In the genomic region with DNA sequence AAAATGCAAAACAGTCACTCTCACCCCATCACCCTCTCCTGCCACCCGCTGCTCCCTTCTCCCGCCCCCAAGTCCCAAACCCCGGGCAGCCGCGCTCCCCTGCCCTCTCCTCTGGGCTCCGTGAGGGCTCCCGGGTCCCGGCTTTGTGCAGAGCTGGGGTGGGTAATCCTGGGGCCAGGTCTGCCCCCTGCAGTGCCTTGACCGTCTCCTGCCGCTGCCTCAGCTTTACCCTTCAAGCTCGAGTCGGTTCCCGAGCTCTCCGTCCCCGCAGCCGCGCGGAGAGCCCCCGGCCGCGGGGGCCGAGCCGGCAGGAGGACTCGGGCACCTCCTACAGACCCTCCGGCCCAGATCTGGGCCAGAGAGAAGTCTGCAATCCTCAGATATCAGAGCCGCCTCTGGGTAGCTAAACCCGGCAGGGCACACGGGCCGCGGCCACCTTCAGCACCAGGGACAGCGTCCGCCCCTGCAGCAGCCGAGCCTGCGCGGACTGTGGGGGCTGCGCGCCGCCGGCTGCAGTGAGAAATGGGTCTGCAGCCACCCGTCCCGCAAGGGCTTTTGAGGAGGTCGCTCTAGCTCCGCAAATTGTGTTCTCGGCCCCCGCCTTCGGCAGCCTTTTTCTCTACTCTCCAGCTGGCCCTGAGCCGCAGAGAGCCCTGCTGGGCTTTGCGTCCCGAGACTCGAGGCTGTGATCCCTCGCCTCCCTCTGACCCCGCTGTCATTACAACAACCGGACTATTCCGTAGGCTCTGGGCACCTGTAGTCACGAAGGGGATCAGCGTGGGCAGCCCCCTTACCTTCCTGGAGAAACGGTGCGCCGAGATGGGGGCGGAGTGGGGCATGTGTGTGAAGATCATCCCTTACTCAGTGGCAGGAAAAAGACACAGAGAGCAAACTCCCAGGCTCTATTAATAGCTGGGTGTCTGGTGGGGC, we compare ENCODE assay signal across 1 cellular context.
A peak's percentile ranks its signal among the peaks of the same experiment; 100 is the strongest.
TF ChIP-seq lines count a peak whose summit lies in the region.

No MANE protein-coding gene starts in this region.

TF ChIP-seq in HepG2, 621 proteins besides CTCF, POLR2A, EP300 and RAD21 (continued from another document and continues in another):
- TF ChIP-seq PRPF4 (IDR thresholded peaks at IDR 0.05; ENCODE audit: low read depth, low read length, poor library complexity, severe bottlenecking) (no peak), FOXA3 (CRISPR knock-in tag; IDR thresholded peaks at IDR 0.05) (no peak), EHMT2 (IDR thresholded peaks at IDR 0.05; ENCODE audit: borderline replicate concordance, low read depth, low read length) (peak; percentile 61), ZNF878 (CRISPR knock-in tag; IDR thresholded peaks at IDR 0.05) (0 out of 2 replicates have a peak, but pooled peaks have one; percentile 43), ZNF431 (CRISPR knock-in tag; IDR thresholded peaks at IDR 0.05; ENCODE audit: borderline replicate concordance, low read depth) (no peak), ZNF17 (CRISPR knock-in tag; IDR thresholded peaks at IDR 0.05) (no peak), ATAD3A (CRISPR knock-in tag; IDR thresholded peaks at IDR 0.05) (no peak), HDAC6 (IDR thresholded peaks at IDR 0.05; ENCODE audit: low read depth, low read length) (no peak), REPIN1 (CRISPR knock-in tag; IDR thresholded peaks at IDR 0.05; ENCODE audit: borderline replicate concordance, low read depth) (0 out of 2 replicates have a peak, but pooled peaks have one; percentile 29), MATR3 (CRISPR knock-in tag; IDR thresholded peaks at IDR 0.05) (no peak), NFKB2 (CRISPR knock-in tag; IDR thresholded peaks at IDR 0.05; ENCODE audit: borderline replicate concordance) (peak; percentile 94; the same call in 1 of the 2 replicates), ZNF670 (CRISPR knock-in tag; IDR thresholded peaks at IDR 0.05; ENCODE audit: borderline replicate concordance) (no peak), CHCHD3 (CRISPR knock-in tag; IDR thresholded peaks at IDR 0.05) (0 out of 2 replicates have a peak, but pooled peaks have one; percentile 53), PHF21A (CRISPR knock-in tag; IDR thresholded peaks at IDR 0.05) (no peak), ZNF660 (CRISPR knock-in tag; IDR thresholded peaks at IDR 0.05; ENCODE audit: borderline replicate concordance, low read depth) (peak; percentile 87; the same call in 1 of the 2 replicates), NR2F1 (CRISPR knock-in tag; IDR thresholded peaks at IDR 0.05) (no peak), FOXJ3 (CRISPR knock-in tag; IDR thresholded peaks at IDR 0.05; ENCODE audit: borderline replicate concordance) (no peak), ZNF3 (CRISPR knock-in tag; IDR thresholded peaks at IDR 0.05) (no peak), DNMT3B (CRISPR knock-in tag; conservative IDR thresholded peaks at IDR 0.05) (no peak), KLF6 (CRISPR knock-in tag; IDR thresholded peaks at IDR 0.05) (peak; percentile 86; the same call in 1 of the 2 replicates), MXI1 (IDR thresholded peaks at IDR 0.05; ENCODE audit: borderline replicate concordance, low read depth, low read length) (no peak), ZBTB1 (CRISPR knock-in tag; IDR thresholded peaks at IDR 0.05; ENCODE audit: borderline replicate concordance) (no peak), TRIM24 (CRISPR knock-in tag; IDR thresholded peaks at IDR 0.05) (no peak), ZSCAN31 (CRISPR knock-in tag; IDR thresholded peaks at IDR 0.05; ENCODE audit: low read depth) (no peak), MTA1 (CRISPR knock-in tag; IDR thresholded peaks at IDR 0.05; ENCODE audit: borderline replicate concordance) (no peak), NCOA2 (CRISPR knock-in tag; IDR thresholded peaks at IDR 0.05) (no peak), KDM6A (CRISPR knock-in tag; IDR thresholded peaks at IDR 0.05; ENCODE audit: low read depth) (no peak), TOE1 (CRISPR knock-in tag; IDR thresholded peaks at IDR 0.05) (no peak), ZNF724P (CRISPR knock-in tag; IDR thresholded peaks at IDR 0.05; ENCODE audit: borderline replicate concordance) (0 out of 2 replicates have a peak, but pooled peaks have one; percentile 29), TBX3 (IDR thresholded peaks at IDR 0.05; ENCODE audit: borderline replicate concordance) (no peak), RFX3 (CRISPR knock-in tag; IDR thresholded peaks at IDR 0.05) (no peak), ZNF614 (CRISPR knock-in tag; IDR thresholded peaks at IDR 0.05; ENCODE audit: borderline replicate concordance) (no peak), EEA1 (CRISPR knock-in tag; IDR thresholded peaks at IDR 0.05; ENCODE audit: borderline replicate concordance) (0 out of 2 replicates have a peak, but pooled peaks have one; percentile 53), SAP130 (CRISPR knock-in tag; IDR thresholded peaks at IDR 0.05; ENCODE audit: low read depth) (peak; percentile 37; the same call in 1 of the 2 replicates), ZNF782 (CRISPR knock-in tag; IDR thresholded peaks at IDR 0.05; ENCODE audit: borderline replicate concordance) (no peak)
- TF ChIP-seq, protein P1, sequence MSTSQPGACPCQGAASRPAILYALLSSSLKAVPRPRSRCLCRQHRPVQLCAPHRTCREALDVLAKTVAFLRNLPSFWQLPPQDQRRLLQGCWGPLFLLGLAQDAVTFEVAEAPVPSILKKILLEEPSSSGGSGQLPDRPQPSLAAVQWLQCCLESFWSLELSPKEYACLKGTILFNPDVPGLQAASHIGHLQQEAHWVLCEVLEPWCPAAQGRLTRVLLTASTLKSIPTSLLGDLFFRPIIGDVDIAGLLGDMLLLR (CRISPR knock-in tag; IDR thresholded peaks at IDR 0.05): no peak
- TF ChIP-seq, protein P2, sequence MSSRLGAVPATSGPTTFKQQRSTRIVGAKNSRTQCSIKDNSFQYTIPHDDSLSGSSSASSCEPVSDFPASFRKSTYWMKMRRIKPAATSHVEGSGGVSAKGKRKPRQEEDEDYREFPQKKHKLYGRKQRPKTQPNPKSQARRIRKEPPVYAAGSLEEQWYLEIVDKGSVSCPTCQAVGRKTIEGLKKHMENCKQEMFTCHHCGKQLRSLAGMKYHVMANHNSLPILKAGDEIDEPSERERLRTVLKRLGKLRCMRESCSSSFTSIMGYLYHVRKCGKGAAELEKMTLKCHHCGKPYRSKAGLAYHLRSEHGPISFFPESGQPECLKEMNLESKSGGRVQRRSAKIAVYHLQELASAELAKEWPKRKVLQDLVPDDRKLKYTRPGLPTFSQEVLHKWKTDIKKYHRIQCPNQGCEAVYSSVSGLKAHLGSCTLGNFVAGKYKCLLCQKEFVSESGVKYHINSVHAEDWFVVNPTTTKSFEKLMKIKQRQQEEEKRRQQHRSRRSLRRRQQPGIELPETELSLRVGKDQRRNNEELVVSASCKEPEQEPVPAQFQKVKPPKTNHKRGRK (CRISPR knock-in tag; IDR thresholded peaks at IDR 0.05): no peak
- TF ChIP-seq, protein P3, sequence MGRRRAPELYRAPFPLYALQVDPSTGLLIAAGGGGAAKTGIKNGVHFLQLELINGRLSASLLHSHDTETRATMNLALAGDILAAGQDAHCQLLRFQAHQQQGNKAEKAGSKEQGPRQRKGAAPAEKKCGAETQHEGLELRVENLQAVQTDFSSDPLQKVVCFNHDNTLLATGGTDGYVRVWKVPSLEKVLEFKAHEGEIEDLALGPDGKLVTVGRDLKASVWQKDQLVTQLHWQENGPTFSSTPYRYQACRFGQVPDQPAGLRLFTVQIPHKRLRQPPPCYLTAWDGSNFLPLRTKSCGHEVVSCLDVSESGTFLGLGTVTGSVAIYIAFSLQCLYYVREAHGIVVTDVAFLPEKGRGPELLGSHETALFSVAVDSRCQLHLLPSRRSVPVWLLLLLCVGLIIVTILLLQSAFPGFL (CRISPR knock-in tag; IDR thresholded peaks at IDR 0.05): no peak
- TF ChIP-seq, protein P4, sequence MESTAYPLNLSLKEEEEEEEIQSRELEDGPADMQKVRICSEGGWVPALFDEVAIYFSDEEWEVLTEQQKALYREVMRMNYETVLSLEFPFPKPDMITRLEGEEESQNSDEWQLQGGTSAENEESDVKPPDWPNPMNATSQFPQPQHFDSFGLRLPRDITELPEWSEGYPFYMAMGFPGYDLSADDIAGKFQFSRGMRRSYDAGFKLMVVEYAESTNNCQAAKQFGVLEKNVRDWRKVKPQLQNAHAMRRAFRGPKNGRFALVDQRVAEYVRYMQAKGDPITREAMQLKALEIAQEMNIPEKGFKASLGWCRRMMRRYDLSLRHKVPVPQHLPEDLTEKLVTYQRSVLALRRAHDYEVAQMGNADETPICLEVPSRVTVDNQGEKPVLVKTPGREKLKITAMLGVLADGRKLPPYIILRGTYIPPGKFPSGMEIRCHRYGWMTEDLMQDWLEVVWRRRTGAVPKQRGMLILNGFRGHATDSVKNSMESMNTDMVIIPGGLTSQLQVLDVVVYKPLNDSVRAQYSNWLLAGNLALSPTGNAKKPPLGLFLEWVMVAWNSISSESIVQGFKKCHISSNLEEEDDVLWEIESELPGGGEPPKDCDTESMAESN (CRISPR knock-in tag; conservative IDR thresholded peaks at IDR 0.05): peak; percentile 59; the same call in 1 of the 2 replicates
- TF ChIP-seq, protein P5, sequence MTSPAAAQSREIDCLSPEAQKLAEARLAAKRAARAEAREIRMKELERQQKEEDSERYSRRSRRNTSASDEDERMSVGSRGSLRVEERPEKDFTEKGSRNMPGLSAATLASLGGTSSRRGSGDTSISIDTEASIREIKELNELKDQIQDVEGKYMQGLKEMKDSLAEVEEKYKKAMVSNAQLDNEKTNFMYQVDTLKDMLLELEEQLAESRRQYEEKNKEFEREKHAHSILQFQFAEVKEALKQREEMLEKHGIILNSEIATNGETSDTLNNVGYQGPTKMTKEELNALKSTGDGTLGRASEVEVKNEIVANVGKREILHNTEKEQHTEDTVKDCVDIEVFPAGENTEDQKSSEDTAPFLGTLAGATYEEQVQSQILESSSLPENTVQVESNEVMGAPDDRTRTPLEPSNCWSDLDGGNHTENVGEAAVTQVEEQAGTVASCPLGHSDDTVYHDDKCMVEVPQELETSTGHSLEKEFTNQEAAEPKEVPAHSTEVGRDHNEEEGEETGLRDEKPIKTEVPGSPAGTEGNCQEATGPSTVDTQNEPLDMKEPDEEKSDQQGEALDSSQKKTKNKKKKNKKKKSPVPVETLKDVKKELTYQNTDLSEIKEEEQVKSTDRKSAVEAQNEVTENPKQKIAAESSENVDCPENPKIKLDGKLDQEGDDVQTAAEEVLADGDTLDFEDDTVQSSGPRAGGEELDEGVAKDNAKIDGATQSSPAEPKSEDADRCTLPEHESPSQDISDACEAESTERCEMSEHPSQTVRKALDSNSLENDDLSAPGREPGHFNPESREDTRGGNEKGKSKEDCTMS (CRISPR knock-in tag; conservative IDR thresholded peaks at IDR 0.05): no peak
- TF ChIP-seq, protein P6, sequence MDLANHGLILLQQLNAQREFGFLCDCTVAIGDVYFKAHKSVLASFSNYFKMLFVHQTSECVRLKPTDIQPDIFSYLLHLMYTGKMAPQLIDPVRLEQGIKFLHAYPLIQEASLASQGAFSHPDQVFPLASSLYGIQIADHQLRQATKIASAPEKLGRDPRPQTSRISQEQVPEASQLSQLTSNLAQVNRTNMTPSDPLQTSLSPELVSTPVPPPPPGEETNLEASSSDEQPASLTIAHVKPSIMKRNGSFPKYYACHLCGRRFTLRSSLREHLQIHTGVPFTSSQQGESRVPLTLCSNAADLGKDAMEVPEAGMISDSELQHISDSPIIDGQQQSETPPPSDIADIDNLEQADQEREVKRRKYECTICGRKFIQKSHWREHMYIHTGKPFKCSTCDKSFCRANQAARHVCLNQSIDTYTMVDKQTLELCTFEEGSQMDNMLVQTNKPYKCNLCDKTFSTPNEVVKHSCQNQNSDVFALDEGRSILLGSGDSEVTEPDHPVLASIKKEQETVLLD (CRISPR knock-in tag; IDR thresholded peaks at IDR 0.05; ENCODE audit: low read depth): no peak
- TF ChIP-seq, protein P7, sequence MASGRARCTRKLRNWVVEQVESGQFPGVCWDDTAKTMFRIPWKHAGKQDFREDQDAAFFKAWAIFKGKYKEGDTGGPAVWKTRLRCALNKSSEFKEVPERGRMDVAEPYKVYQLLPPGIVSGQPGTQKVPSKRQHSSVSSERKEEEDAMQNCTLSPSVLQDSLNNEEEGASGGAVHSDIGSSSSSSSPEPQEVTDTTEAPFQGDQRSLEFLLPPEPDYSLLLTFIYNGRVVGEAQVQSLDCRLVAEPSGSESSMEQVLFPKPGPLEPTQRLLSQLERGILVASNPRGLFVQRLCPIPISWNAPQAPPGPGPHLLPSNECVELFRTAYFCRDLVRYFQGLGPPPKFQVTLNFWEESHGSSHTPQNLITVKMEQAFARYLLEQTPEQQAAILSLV (CRISPR knock-in tag; IDR thresholded peaks at IDR 0.05; ENCODE audit: borderline replicate concordance): 0 out of 2 replicates have a peak, but pooled peaks have one; percentile 45
- TF ChIP-seq, protein P8, sequence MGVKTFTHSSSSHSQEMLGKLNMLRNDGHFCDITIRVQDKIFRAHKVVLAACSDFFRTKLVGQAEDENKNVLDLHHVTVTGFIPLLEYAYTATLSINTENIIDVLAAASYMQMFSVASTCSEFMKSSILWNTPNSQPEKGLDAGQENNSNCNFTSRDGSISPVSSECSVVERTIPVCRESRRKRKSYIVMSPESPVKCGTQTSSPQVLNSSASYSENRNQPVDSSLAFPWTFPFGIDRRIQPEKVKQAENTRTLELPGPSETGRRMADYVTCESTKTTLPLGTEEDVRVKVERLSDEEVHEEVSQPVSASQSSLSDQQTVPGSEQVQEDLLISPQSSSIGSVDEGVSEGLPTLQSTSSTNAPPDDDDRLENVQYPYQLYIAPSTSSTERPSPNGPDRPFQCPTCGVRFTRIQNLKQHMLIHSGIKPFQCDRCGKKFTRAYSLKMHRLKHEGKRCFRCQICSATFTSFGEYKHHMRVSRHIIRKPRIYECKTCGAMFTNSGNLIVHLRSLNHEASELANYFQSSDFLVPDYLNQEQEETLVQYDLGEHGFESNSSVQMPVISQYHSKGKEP (CRISPR knock-in tag; IDR thresholded peaks at IDR 0.05): peak; percentile 89; the same call in 1 of the 2 replicates
- TF ChIP-seq, protein P9, sequence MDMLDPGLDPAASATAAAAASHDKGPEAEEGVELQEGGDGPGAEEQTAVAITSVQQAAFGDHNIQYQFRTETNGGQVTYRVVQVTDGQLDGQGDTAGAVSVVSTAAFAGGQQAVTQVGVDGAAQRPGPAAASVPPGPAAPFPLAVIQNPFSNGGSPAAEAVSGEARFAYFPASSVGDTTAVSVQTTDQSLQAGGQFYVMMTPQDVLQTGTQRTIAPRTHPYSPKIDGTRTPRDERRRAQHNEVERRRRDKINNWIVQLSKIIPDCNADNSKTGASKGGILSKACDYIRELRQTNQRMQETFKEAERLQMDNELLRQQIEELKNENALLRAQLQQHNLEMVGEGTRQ (IDR thresholded peaks at IDR 0.05; ENCODE audit: low read depth, low read length): no peak
- TF ChIP-seq, protein P9 (CRISPR knock-in tag; IDR thresholded peaks at IDR 0.05; ENCODE audit: borderline replicate concordance): no peak
- TF ChIP-seq, protein P10, sequence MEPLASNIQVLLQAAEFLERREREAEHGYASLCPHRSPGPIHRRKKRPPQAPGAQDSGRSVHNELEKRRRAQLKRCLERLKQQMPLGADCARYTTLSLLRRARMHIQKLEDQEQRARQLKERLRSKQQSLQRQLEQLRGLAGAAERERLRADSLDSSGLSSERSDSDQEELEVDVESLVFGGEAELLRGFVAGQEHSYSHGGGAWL (CRISPR knock-in tag; IDR thresholded peaks at IDR 0.05): peak; percentile 88
